1 cellular context compared by ENCODE assay signal in genomic region chr3:37712918-37713819, GRCh38.
TF ChIP-seq lines count a peak whose summit lies in the region.

No MANE protein-coding gene starts in this region.

TF ChIP-seq in GM23338, 12 proteins besides CTCF, POLR2A, EP300 and RAD21 (continued from another document):
- TF ChIP-seq REST (IDR thresholded peaks at IDR 0.05; ENCODE audit: unreplicated experiment) (no peak), JUNB (IDR thresholded peaks at IDR 0.05; ENCODE audit: unreplicated experiment) (no peak)
